In genomic region chr2:10345126-10345525, GRCh38 we compare ENCODE assay signal across 19 cellular contexts. TPM values are rescaled to one million over a fixed set of nuclear protein-coding genes. Genes with fewer than 3 reads are reported as not detected.
DNase-seq lines count a peak whose midpoint lies in the region; ATAC-seq and TF ChIP-seq lines count a peak whose summit lies in the region.
"Had no signal": no experiment of that assay in that cellular context is flagged by ENCODE, and none has a peak within 500 bp of the region (broad histone marks: within the 10 kb centered on the region; RNA-seq: fewer than 3 reads in every experiment).

No MANE protein-coding gene starts in this region.

- no peaks in the 10 kb centered on the region for H3K36me3 ChIP-seq in SK-N-MC (ENCODE audit: insufficient read depth, low read length)
- H3K36me3 ChIP-seq: left lung, spleen had no signal

- H3K27ac Mint-ChIP-seq in activated naive CD4-positive, alpha-beta T cell treated with anti-CD3 and anti-CD28 coated beads, Interleukin-2, amount 50 U/mL, for 72 hours: peak overlapping the region; percentile 3 to 76
- no peak overlapping the region for H3K27ac Mint-ChIP-seq in activated naive CD4-positive, alpha-beta T cell treated with anti-CD3 and anti-CD28 coated beads, Interleukin-2, amount 10 ng/mL, durations not matched to agents 7 days and 5 days
- H3K27ac Mint-ChIP-seq in effector memory CD8-positive, alpha-beta T cell: peak overlapping the region; percentile 13 to 14
- peak overlapping the region; percentile 7 for H3K27ac Mint-ChIP-seq in type B pancreatic cell
- H3K27ac Mint-ChIP-seq: activated B cell treated with CpG ODN at 0.5 μM for 24 hours; T-helper 1 cell treated with Interleukin-12 subunit alpha and Interleukin-12 subunit beta and Interleukin-4 antibody, amounts not matched to agents 30 μg/mL and 1 μg/mL, for 36 hours had no signal

- no peaks in the 10 kb centered on the region for H3K9me3 Mint-ChIP-seq in activated naive CD4-positive, alpha-beta T cell treated with anti-CD3 and anti-CD28 coated beads, Interleukin-2, amount 50 U/mL, for 72 hours
- no peaks in the 10 kb centered on the region for H3K9me3 Mint-ChIP-seq in activated naive CD4-positive, alpha-beta T cell treated with anti-CD3 and anti-CD28 coated beads, Interleukin-2, amount 10 ng/mL, durations not matched to agents 7 days and 5 days
- no peaks in the 10 kb centered on the region for H3K9me3 Mint-ChIP-seq in effector memory CD8-positive, alpha-beta T cell
- no peaks in the 10 kb centered on the region for H3K9me3 Mint-ChIP-seq in type B pancreatic cell
- H3K9me3 Mint-ChIP-seq: activated B cell treated with CpG ODN at 0.5 μM for 24 hours; T-helper 1 cell treated with Interleukin-12 subunit alpha and Interleukin-12 subunit beta and Interleukin-4 antibody, amounts not matched to agents 30 μg/mL and 1 μg/mL, for 36 hours had no signal

- H3K36me3 Mint-ChIP-seq in activated naive CD4-positive, alpha-beta T cell treated with anti-CD3 and anti-CD28 coated beads, Interleukin-2, amount 50 U/mL, for 72 hours: peaks cover 0 to 4% of the 10 kb centered on the region in 2 donors
- H3K36me3 Mint-ChIP-seq in activated naive CD4-positive, alpha-beta T cell treated with anti-CD3 and anti-CD28 coated beads, Interleukin-2, amount 10 ng/mL, durations not matched to agents 7 days and 5 days: no peaks in the 10 kb centered on the region
- peaks cover 2% of the 10 kb centered on the region for H3K36me3 Mint-ChIP-seq in effector memory CD8-positive, alpha-beta T cell (ENCODE audit: insufficient read depth)
- H3K36me3 Mint-ChIP-seq in type B pancreatic cell: no peaks in the 10 kb centered on the region

- H3K4me1 Mint-ChIP-seq in activated naive CD4-positive, alpha-beta T cell treated with anti-CD3 and anti-CD28 coated beads, Interleukin-2, amount 10 ng/mL, durations not matched to agents 7 days and 5 days: peaks cover 38% of the 10 kb centered on the region
- peaks cover 29 to 46% of the 10 kb centered on the region in 2 donors for H3K4me1 Mint-ChIP-seq in effector memory CD8-positive, alpha-beta T cell (ENCODE audit: low read depth in 2 of 2)
- H3K4me1 Mint-ChIP-seq in type B pancreatic cell (ENCODE audit: unreplicated experiment): peaks cover 35% of the 10 kb centered on the region

- no peaks in the 10 kb centered on the region for H3K9me3 ChIP-seq in SK-N-MC (ENCODE audit: low read depth, low read length)
- H3K9me3 ChIP-seq: left lung, mucosa of descending colon, spleen had no signal

- H3K4me3 Mint-ChIP-seq in activated naive CD4-positive, alpha-beta T cell treated with anti-CD3 and anti-CD28 coated beads, Interleukin-2, amount 10 ng/mL, durations not matched to agents 7 days and 5 days: no peak overlapping the region
- H3K4me3 Mint-ChIP-seq in effector memory CD8-positive, alpha-beta T cell: no peak overlapping the region
- no peak overlapping the region for H3K4me3 Mint-ChIP-seq in type B pancreatic cell
- H3K4me3 Mint-ChIP-seq: T-helper 1 cell treated with Interleukin-12 subunit alpha and Interleukin-12 subunit beta and Interleukin-4 antibody, amounts not matched to agents 30 μg/mL and 1 μg/mL, for 36 hours had no signal

- in situ Hi-C loops in G401 (cut with HindIII; ENCODE audit: low sequenced_read_pairs): no loop called here

- no peak overlapping the region for H3K4me3 ChIP-seq in SK-N-MC
- H3K4me3 ChIP-seq: left lung, mucosa of descending colon, spleen had no signal

- CTCF ChIA-PET in activated naive CD4-positive, alpha-beta T cell treated with anti-CD3 and anti-CD28 coated beads, Interleukin-2, amount 10 ng/mL, durations not matched to agents 7 days and 5 days (lab: Charles Lee): no interaction called here

- TF ChIP-seq CTCF in type B pancreatic cell (conservative IDR thresholded peaks at IDR 0.05): no peak

- ATAC-seq in activated naive CD4-positive, alpha-beta T cell treated with anti-CD3 and anti-CD28 coated beads, Interleukin-2, amount 50 U/mL, for 72 hours: no peak
- ATAC-seq in effector memory CD8-positive, alpha-beta T cell (replicated peaks): no peak
- ATAC-seq in HG03442 (IDR thresholded peaks at IDR 0.05; ENCODE audit: unreplicated experiment): no peak
- ATAC-seq: left lung had no signal

- DNase-seq in activated naive CD4-positive, alpha-beta T cell treated with anti-CD3 and anti-CD28 coated beads, Interleukin-2, amount 50 U/mL, for 72 hours (ENCODE audit: low spot score in 2 of 2): no peak
- no peak for DNase-seq in activated naive CD4-positive, alpha-beta T cell treated with anti-CD3 and anti-CD28 coated beads, Interleukin-2, amount 10 ng/mL, durations not matched to agents 7 days and 5 days
- DNase-seq in SK-N-MC (ENCODE audit: low read depth, low spot score): no peak
- no peak for DNase-seq in effector memory CD8-positive, alpha-beta T cell
- no peak for DNase-seq in type B pancreatic cell (ENCODE audit: extremely low spot score, unreplicated experiment)
- DNase-seq in G401 (ENCODE audit: low spot score): no peak
- no peak for DNase-seq in NCI-H2081 treated with DMSO at 0.1 percent for 48 hours (lab: John Stamatoyannopoulos, UW)
- DNase-seq: activated B cell treated with CpG ODN at 0.5 μM for 24 hours; anterior cingulate cortex; EL; left lung; mucosa of descending colon; NCI-H1436 treated with DMSO at 0.1 percent for 48 hours; NCI-H2171; Right ventricle myocardium superior; stimulated activated CD4-positive, alpha-beta T cell treated with anti-CD3 and anti-CD28 coated beads, Interleukin-4, amount 100 ng/mL, for 4 hours had no signal

- H3K9ac ChIP-seq in SK-N-MC (ENCODE audit: insufficient read length): peak overlapping the region; percentile 39

- H3K27ac ChIP-seq in SK-N-MC: no peak overlapping the region
- H3K27ac ChIP-seq: spleen had no signal

- no peaks in the 10 kb centered on the region for H3K27me3 Mint-ChIP-seq in activated naive CD4-positive, alpha-beta T cell treated with anti-CD3 and anti-CD28 coated beads, Interleukin-2, amount 10 ng/mL, durations not matched to agents 7 days and 5 days
- H3K27me3 Mint-ChIP-seq in effector memory CD8-positive, alpha-beta T cell: no peaks in the 10 kb centered on the region
- peaks cover 6% of the 10 kb centered on the region for H3K27me3 Mint-ChIP-seq in type B pancreatic cell
- H3K27me3 Mint-ChIP-seq: activated B cell treated with CpG ODN at 0.5 μM for 24 hours had no signal

RNA-seq across cellular contexts. Expression of gene HPCAL1, which starts 42.4 kb away (rescaled TPM):
- total RNA-seq in activated naive CD4-positive, alpha-beta T cell treated with anti-CD3 and anti-CD28 coated beads, Interleukin-2, amount 50 U/mL, for 72 hours: 10 to 100 TPM; 46.0 to 96.5 TPM
- 13.4 and 17.8 TPM in 2 replicates for total RNA-seq in type B pancreatic cell (ENCODE audit: low replicate concordance)
- total RNA-seq in G401 (2014; rRNA removed; shearing (Covaris generic)): 12.7 and 34.8 TPM in 2 replicates
